In genomic region chr19:17840019-17840418, GRCh38 we compare ENCODE assay signal across 20 cellular contexts. TPM values are rescaled to one million over a fixed set of nuclear protein-coding genes. Genes with fewer than 3 reads are reported as not detected.
DNase-seq lines count a peak whose midpoint lies in the region; ATAC-seq and TF ChIP-seq lines count a peak whose summit lies in the region.
"Had no signal": no experiment of that assay in that cellular context is flagged by ENCODE, and none has a peak within 500 bp of the region (broad histone marks: within the 10 kb centered on the region; RNA-seq: fewer than 3 reads in every experiment).

No MANE protein-coding gene starts in this region.

- DNase-seq in activated CD4-positive, alpha-beta T cell treated with anti-CD3 and anti-CD28 coated beads for 36 hours: no peak
- DNase-seq in activated CD4-positive, alpha-beta T cell treated with anti-CD3 and anti-CD28 coated beads, Interleukin-2, amount 50 U/mL, for 4 hours: no peak
- no peak for DNase-seq in activated CD8-positive, alpha-beta T cell treated with anti-CD3 and anti-CD28 coated beads for 36 hours
- no peak for DNase-seq in neuronal stem cell (ENCODE audit: low spot score)
- DNase-seq in effector CD8-positive, alpha-beta T cell (lab: John Stamatoyannopoulos, UW): no peak
- DNase-seq: DMS79 treated with DMSO at 0.1 percent for 48 hours, GM23248, NCI-H1105 treated with DMSO at 0.1 percent for 48 hours, NCI-H1694 treated with DMSO at 0.1 percent for 48 hours, NCI-H2107, NCI-H2227 treated with DMSO at 0.1 percent for 48 hours, NCI-H524, PC-9 had no signal

- no peaks in the 10 kb centered on the region for H3K36me3 ChIP-seq in neuronal stem cell (replicated peaks in 1 of 2; ENCODE audit: control insufficient read depth in 2 of 2, insufficient read depth in 2 of 2, low read length in 2 of 2)

- no peak overlapping the region for H3K4me3 ChIP-seq in neuronal stem cell (ENCODE audit: low read length in 2 of 2)
- H3K4me3 ChIP-seq: GM23248, PC-9 had no signal

- no peaks in the 10 kb centered on the region for H3K79me1 ChIP-seq in neuronal stem cell (ENCODE audit: low read depth, low read length)

- H3K27me3 ChIP-seq in neuronal stem cell (ENCODE audit: control insufficient read depth in 3 of 3, insufficient read depth in 3 of 3, low read depth in 1 of 3, low read length in 3 of 3): peaks cover 0 to 33% (median 7%) of the 10 kb centered on the region in 3 experiments

- H3K4me1 Mint-ChIP-seq in activated CD4-positive, alpha-beta T cell treated with anti-CD3 and anti-CD28 coated beads for 36 hours: peaks cover 32% of the 10 kb centered on the region
- H3K4me1 Mint-ChIP-seq in activated CD8-positive, alpha-beta T cell treated with anti-CD3 and anti-CD28 coated beads for 36 hours (ENCODE audit: low read depth): peaks cover 33% of the 10 kb centered on the region

- no CpG with 5 or more reads among the region's 6 CpGs for WGBS in neuronal stem cell (ENCODE audit: extremely low coverage in 2 of 2, insufficient read length in 2 of 2, insufficient replicate concordance in 1 of 2), 2 donors

- peaks cover 7 to 14% of the 10 kb centered on the region in 2 donors for H3K4me1 ChIP-seq in neuronal stem cell (ENCODE audit: control insufficient read depth in 2 of 2, insufficient read depth in 1 of 2, low read depth in 1 of 2, low read length in 2 of 2)

- no peak for TF ChIP-seq CTCF in activated CD8-positive, alpha-beta T cell treated with anti-CD3 and anti-CD28 coated beads for 36 hours (IDR thresholded peaks at IDR 0.05)

- H3K36me3 Mint-ChIP-seq in activated CD4-positive, alpha-beta T cell treated with anti-CD3 and anti-CD28 coated beads for 36 hours (ENCODE audit: low read depth): peaks cover 85% of the 10 kb centered on the region
- H3K36me3 Mint-ChIP-seq in activated CD8-positive, alpha-beta T cell treated with anti-CD3 and anti-CD28 coated beads for 36 hours (ENCODE audit: low read depth): peaks cover 78% of the 10 kb centered on the region

- no peak overlapping the region for H3K18ac ChIP-seq in neuronal stem cell (ENCODE audit: low read length)

- no peak overlapping the region for H2AFZ ChIP-seq in neuronal stem cell (ENCODE audit: low read length)
- H2AFZ ChIP-seq: GM23248, PC-9 had no signal

- no peaks in the 10 kb centered on the region for H3K9me3 Mint-ChIP-seq in activated CD4-positive, alpha-beta T cell treated with anti-CD3 and anti-CD28 coated beads for 36 hours (ENCODE audit: low read depth)
- no peaks in the 10 kb centered on the region for H3K9me3 Mint-ChIP-seq in activated CD8-positive, alpha-beta T cell treated with anti-CD3 and anti-CD28 coated beads for 36 hours
- H3K9me3 Mint-ChIP-seq: IgD-negative memory B cell had no signal

- H2BK12ac ChIP-seq in neuronal stem cell (ENCODE audit: low read length): no peak overlapping the region

- H3K14ac ChIP-seq in neuronal stem cell (ENCODE audit: low read length): no peak overlapping the region

- H3K23ac ChIP-seq in neuronal stem cell (ENCODE audit: low read depth, low read length, poor library complexity): no peak overlapping the region

- no peak overlapping the region for H4K91ac ChIP-seq in neuronal stem cell (ENCODE audit: low read depth, low read length, poor library complexity)

- CTCF ChIA-PET in activated CD4-positive, alpha-beta T cell treated with anti-CD3 and anti-CD28 coated beads for 36 hours (lab: Charles Lee): no interaction called here
- CTCF ChIA-PET in activated CD8-positive, alpha-beta T cell treated with anti-CD3 and anti-CD28 coated beads for 36 hours (lab: Charles Lee): no interaction called here

- no peak overlapping the region for H4K8ac ChIP-seq in neuronal stem cell (ENCODE audit: low read depth, low read length)

- H3K9me3 ChIP-seq in neuronal stem cell (replicated peaks in 1 of 2; ENCODE audit: control insufficient read depth in 2 of 2, insufficient read depth in 1 of 2, low read depth in 1 of 2, low read length in 2 of 2): no peaks in the 10 kb centered on the region

- H3K4me3 Mint-ChIP-seq in activated CD4-positive, alpha-beta T cell treated with anti-CD3 and anti-CD28 coated beads for 36 hours: no peak overlapping the region
- H3K4me3 Mint-ChIP-seq in activated CD8-positive, alpha-beta T cell treated with anti-CD3 and anti-CD28 coated beads for 36 hours: no peak overlapping the region
- H3K4me3 Mint-ChIP-seq: IgD-negative memory B cell had no signal

- no peak overlapping the region for H3K4ac ChIP-seq in neuronal stem cell (ENCODE audit: low read length)

- no peak overlapping the region for H2AK5ac ChIP-seq in neuronal stem cell (ENCODE audit: low read depth, low read length)

- no peak overlapping the region for H2BK5ac ChIP-seq in neuronal stem cell (ENCODE audit: low read length)

- H2BK15ac ChIP-seq in neuronal stem cell (ENCODE audit: low read length): peak overlapping the region; percentile 54

- no peak overlapping the region for H3K9ac ChIP-seq in neuronal stem cell (ENCODE audit: low read depth, low read length, poor library complexity)
- H3K9ac ChIP-seq: GM23248 had no signal

- POLR2A ChIA-PET in activated CD4-positive, alpha-beta T cell treated with anti-CD3 and anti-CD28 coated beads for 36 hours (lab: Charles Lee): no interaction called here
- POLR2A ChIA-PET in activated CD8-positive, alpha-beta T cell treated with anti-CD3 and anti-CD28 coated beads for 36 hours (lab: Charles Lee): interaction anchor here (1.1 to 1.3 kb wide), 5 partner anchors 9 to 21 kb away, joined by 3 to 7 read pairs (median 4); partner anchors contain the start of gene RPL18A

- no peaks in the 10 kb centered on the region for H3K27me3 Mint-ChIP-seq in activated CD4-positive, alpha-beta T cell treated with anti-CD3 and anti-CD28 coated beads for 36 hours
- no peaks in the 10 kb centered on the region for H3K27me3 Mint-ChIP-seq in activated CD8-positive, alpha-beta T cell treated with anti-CD3 and anti-CD28 coated beads for 36 hours
- H3K27me3 Mint-ChIP-seq: IgD-negative memory B cell had no signal

- no peak overlapping the region for H2BK120ac ChIP-seq in neuronal stem cell (ENCODE audit: low read depth, low read length)

- no peak for ATAC-seq in activated CD4-positive, alpha-beta T cell treated with anti-CD3 and anti-CD28 coated beads for 36 hours
- ATAC-seq in activated CD8-positive, alpha-beta T cell treated with anti-CD3 and anti-CD28 coated beads for 36 hours: no peak
- no peak for ATAC-seq in GM18909 (IDR thresholded peaks at IDR 0.05; ENCODE audit: poor library complexity, unreplicated experiment)
- ATAC-seq: HCT116 had no signal

- no peak overlapping the region for H3K4me2 ChIP-seq in neuronal stem cell (ENCODE audit: insufficient read depth, low read length, poor library complexity, severe bottlenecking)

- intact Hi-C loops in activated CD4-positive, alpha-beta T cell treated with anti-CD3 and anti-CD28 coated beads for 36 hours (cut with DNase I, micrococcal nuclease): loop anchor here (5.0 kb wide), 2 partner anchors 33 to 368 kb away; partner anchors contain the start of gene SLC27A1 (in 1 of the 2)
- intact Hi-C loops in activated CD8-positive, alpha-beta T cell treated with anti-CD3 and anti-CD28 coated beads for 36 hours (cut with micrococcal nuclease): no loop called here

- peak overlapping the region; percentile 14 for H3K27ac Mint-ChIP-seq in activated CD4-positive, alpha-beta T cell treated with anti-CD3 and anti-CD28 coated beads for 36 hours
- H3K27ac Mint-ChIP-seq in activated CD8-positive, alpha-beta T cell treated with anti-CD3 and anti-CD28 coated beads for 36 hours: peak overlapping the region; percentile 5

- H3K27ac ChIP-seq in neuronal stem cell (replicated peaks; ENCODE audit: low read length): no peak overlapping the region
- H3K27ac ChIP-seq: 22Rv1, GM23248, HL-60, PC-9 had no signal

RNA-seq across cellular contexts. Expression of gene JAK3, which starts 7.8 kb away (rescaled TPM):
- total RNA-seq in activated CD4-positive, alpha-beta T cell treated with anti-CD3 and anti-CD28 coated beads for 36 hours: 100 to 1,000 TPM; 174 to 180 TPM
- 100 to 1,000 TPM; 120 to 126 TPM for total RNA-seq in activated CD8-positive, alpha-beta T cell treated with anti-CD3 and anti-CD28 coated beads for 36 hours
- polyA plus RNA-seq in neuronal stem cell (2013, experiment 1 of 2): 3.2 TPM
- 3.3 TPM for polyA plus RNA-seq in neuronal stem cell (2013, experiment 2 of 2)
- total RNA-seq: LHCN-M2 had no signal

RNA-seq across cellular contexts. Expression of gene INSL3, which starts 18.7 kb away (rescaled TPM):
- total RNA-seq in activated CD4-positive, alpha-beta T cell treated with anti-CD3 and anti-CD28 coated beads for 36 hours: 1 to 10 TPM; 6.9 to 9.7 TPM
- total RNA-seq in activated CD8-positive, alpha-beta T cell treated with anti-CD3 and anti-CD28 coated beads for 36 hours: 1 to 10 TPM; 5.9 to 6.9 TPM
- 2.2 TPM for polyA plus RNA-seq in neuronal stem cell (2013, experiment 1 of 2)
- polyA plus RNA-seq in neuronal stem cell (2013, experiment 2 of 2): 1.8 TPM
- total RNA-seq: GM23248, LHCN-M2 had no signal
- polyA plus RNA-seq: GM23248 had no signal

RNA-seq across cellular contexts. Expression of gene RPL18A, which starts 19.7 kb away (rescaled TPM):
- total RNA-seq in activated CD4-positive, alpha-beta T cell treated with anti-CD3 and anti-CD28 coated beads for 36 hours: 1,000 to 10,000 TPM; 3,109 to 3,329 TPM
- total RNA-seq in activated CD8-positive, alpha-beta T cell treated with anti-CD3 and anti-CD28 coated beads for 36 hours: 1,000 to 10,000 TPM; 3,663 to 3,679 TPM
- polyA plus RNA-seq in neuronal stem cell (2013, experiment 1 of 2): 3,857 TPM
- polyA plus RNA-seq in neuronal stem cell (2013, experiment 2 of 2): 3,701 TPM

RNA-seq across cellular contexts. Expression of gene SLC5A5, which starts 31.7 kb away (rescaled TPM):
- total RNA-seq in activated CD4-positive, alpha-beta T cell treated with anti-CD3 and anti-CD28 coated beads for 36 hours: 1 to 10 TPM; 1.0 to 1.3 TPM
- under 1 TPM; 0.87 to 0.99 TPM for total RNA-seq in activated CD8-positive, alpha-beta T cell treated with anti-CD3 and anti-CD28 coated beads for 36 hours
- polyA plus RNA-seq in neuronal stem cell (2013, experiment 1 of 2): 0.08 TPM
- 0.19 TPM for polyA plus RNA-seq in neuronal stem cell (2013, experiment 2 of 2)
- total RNA-seq: GM23248, LHCN-M2, PC-9 had no signal
- polyA plus RNA-seq: BJ, GM23248, IgD-negative memory B cell had no signal

RNA-seq across cellular contexts. Expression of gene B3GNT3, which starts 45.1 kb away (rescaled TPM):
- under 1 TPM; 0.75 to 0.95 TPM for total RNA-seq in activated CD4-positive, alpha-beta T cell treated with anti-CD3 and anti-CD28 coated beads for 36 hours
- under 1 TPM in 1 of 2 experiments, not detected in 1; 0.20 TPM for total RNA-seq in activated CD8-positive, alpha-beta T cell treated with anti-CD3 and anti-CD28 coated beads for 36 hours
- 0.03 TPM for polyA plus RNA-seq in neuronal stem cell (2013, experiment 1 of 2)
- polyA plus RNA-seq in neuronal stem cell (2013, experiment 2 of 2): not detected
- total RNA-seq: GM23248, LHCN-M2 had no signal
- polyA plus RNA-seq: BJ, GM23248, IgD-negative memory B cell had no signal
